24 cellular contexts compared by ENCODE assay signal in genomic region chr2:199278099-199278498, GRCh38.
DNase-seq lines count a peak whose midpoint lies in the region; TF ChIP-seq lines count a peak whose summit lies in the region.
"Had no signal": no experiment of that assay in that cellular context is flagged by ENCODE, and none has a peak within 500 bp of the region (broad histone marks: within the 10 kb centered on the region; RNA-seq: fewer than 3 reads in every experiment).

No MANE protein-coding gene starts in this region.

- H2AFZ ChIP-seq in PC-9 = no peak overlapping the region
- H2AFZ ChIP-seq in mammary epithelial cell (ENCODE audit: low read depth, low read length) = no peak overlapping the region

- H3K4me2 ChIP-seq in PC-9 (no peak overlapping the region), mammary epithelial cell (ENCODE audit: insufficient read depth, low read depth, low read length) (no peak overlapping the region)
- H3K4me2 ChIP-seq: BLaER1 had no signal

- DNase-seq in NCI-H2107 treated with DMSO at 0.1 percent for 48 hours (lab: John Stamatoyannopoulos, UW; ENCODE audit: unreplicated experiment) = peak; percentile 48
- DNase-seq in NCI-H2107 (lab: John Stamatoyannopoulos, UW) = no peak
- DNase-seq in PC-9 = peak; percentile 4 to 88
- peak; percentile 2 for DNase-seq in mammary epithelial cell
- peak; percentile 34 for DNase-seq in retinal pigment epithelial cell (ENCODE audit: low read depth)
- no peak for DNase-seq in NCI-H1105 treated with DMSO at 0.1 percent for 48 hours (lab: John Stamatoyannopoulos, UW)
- DNase-seq in middle frontal gyrus (ENCODE audit: extremely low spot score, low spot score) = no peak
- no peak for DNase-seq in DMS79 (lab: John Stamatoyannopoulos, UW)
- DNase-seq: 8988T; activated CD4-positive, alpha-beta T cell treated with anti-CD3 and anti-CD28 coated beads for 1 hour; activated naive CD8-positive, alpha-beta T cell treated with anti-CD3 and anti-CD28 coated beads, Interleukin-2, amount 10 ng/mL, durations not matched to agents 7 days and 5 days; caudate nucleus; dorsolateral prefrontal cortex; erythroblast; mesenchymal stem cell; natural killer cell; NCI-H1930; NCI-H526 treated with DMSO at 0.1 percent for 48 hours; posterior cingulate gyrus; stimulated activated CD4-positive, alpha-beta T cell treated with anti-CD3 and anti-CD28 coated beads, Interleukin-4, amount 100 ng/mL, for 24 hours had no signal

- H3K9me3 ChIP-seq in PC-9 (ENCODE audit: insufficient read depth, low read depth) (no peaks in the 10 kb centered on the region), mammary epithelial cell (replicated peaks; ENCODE audit: insufficient read depth, low read length) (no peaks in the 10 kb centered on the region)
- H3K9me3 ChIP-seq: BLaER1, gastroesophageal sphincter had no signal

- H3K79me2 ChIP-seq in PC-9 (ENCODE audit: low read depth) (no peaks in the 10 kb centered on the region), mammary epithelial cell (ENCODE audit: insufficient read depth, low read length) (no peaks in the 10 kb centered on the region)

- POLR2A ChIA-PET in PC-9 (lab: Charles Lee; ENCODE audit: unreplicated experiment) = no interaction called here

- H3K4me1 ChIP-seq in PC-9 (replicated peaks; ENCODE audit: insufficient read depth) (peaks cover 13% of the 10 kb centered on the region), mammary epithelial cell (ENCODE audit: insufficient read depth, low read length) (no peaks in the 10 kb centered on the region)
- H3K4me1 ChIP-seq: BLaER1, gastroesophageal sphincter had no signal

- intact Hi-C loops in PC-9 (cut with micrococcal nuclease; ENCODE audit: unreplicated experiment) = no loop called here
- intact Hi-C loops in mammary epithelial cell (cut with micrococcal nuclease) = no loop called here

- H4K20me1 ChIP-seq in PC-9 (ENCODE audit: insufficient read depth) = no peaks in the 10 kb centered on the region
- H4K20me1 ChIP-seq in mammary epithelial cell (ENCODE audit: insufficient read depth, low read length) = no peaks in the 10 kb centered on the region
- H4K20me1 ChIP-seq: BLaER1 had no signal

- H3K4me3 ChIP-seq in PC-9 (no peak overlapping the region), mammary epithelial cell (replicated peaks in 1 of 3; ENCODE audit: insufficient read depth in 1 of 3, low read depth in 2 of 3, low read length in 3 of 3) (no peak overlapping the region), retinal pigment epithelial cell (ENCODE audit: low read length) (no peak overlapping the region)
- H3K4me3 ChIP-seq: BLaER1, dorsolateral prefrontal cortex, gastroesophageal sphincter, SK-N-MC, skin epidermis had no signal

- H3K36me3 ChIP-seq in PC-9 (ENCODE audit: low read depth) = no peaks in the 10 kb centered on the region
- H3K36me3 ChIP-seq in mammary epithelial cell (ENCODE audit: insufficient read depth, low read length) = no peaks in the 10 kb centered on the region
- H3K36me3 ChIP-seq: BLaER1, gastroesophageal sphincter had no signal

- 64% methylated on average over 5 of the region's 5 CpGs for WGBS in mammary epithelial cell (ENCODE audit: low coverage, missing lambda C conversion rate)

- dilution Hi-C loops in mammary epithelial cell (cut with HindIII; ENCODE audit: low sequenced_read_pairs) = no loop called here

- no peaks in the 10 kb centered on the region for H3K27me3 ChIP-seq in PC-9 (ENCODE audit: insufficient read depth, low read depth)
- H3K27me3 ChIP-seq in mammary epithelial cell (ENCODE audit: insufficient read depth, low read length) = peaks cover 4% of the 10 kb centered on the region
- H3K27me3 ChIP-seq: BLaER1, dorsolateral prefrontal cortex, gastroesophageal sphincter had no signal

- no peaks in the 10 kb centered on the region for H3K9me2 ChIP-seq in PC-9 (ENCODE audit: insufficient read depth)

- BruUV-seq in PC-9 (replicated peaks; lab: Mats Ljungman, UMichigan) (no TSS peak), mammary epithelial cell (replicated peaks; lab: Mats Ljungman, UMichigan) (no TSS peak)

- TF ChIP-seq CTCF in PC-9 (conservative IDR thresholded peaks at IDR 0.05) (no peak), mammary epithelial cell (conservative IDR thresholded peaks at IDR 0.05 in 1 of 2, IDR thresholded peaks at IDR 0.05 in 1 of 2; ENCODE audit: extremely low read depth in 1 of 2, insufficient read depth in 1 of 2, low read depth in 1 of 2, low read length in 2 of 2) (no peak), retinal pigment epithelial cell (conservative IDR thresholded peaks at IDR 0.05; ENCODE audit: low read depth, low read length) (no peak)

- CTCF ChIA-PET in PC-9 (lab: Charles Lee) = no interaction called here
- CTCF ChIA-PET in mammary epithelial cell (lab: Charles Lee; ENCODE audit: low non-redundant PET) = no interaction called here

- H3F3A ChIP-seq in PC-9 (ENCODE audit: insufficient read depth, low read depth) = peaks cover 4% of the 10 kb centered on the region; the same call in 1 of the 2 replicates

- H3K9ac ChIP-seq in mammary epithelial cell (ENCODE audit: insufficient read depth, low read length) = no peak overlapping the region
- H3K9ac ChIP-seq: BLaER1 had no signal

- in situ Hi-C loops in mammary epithelial cell (cut with MboI; ENCODE audit: low sequenced_read_pairs in 2 of 2) = no loop called here

- H3K27ac ChIP-seq in PC-9 = no peak overlapping the region
- H3K27ac ChIP-seq in mammary epithelial cell (ENCODE audit: insufficient read depth, low read depth, low read length) = no peak overlapping the region
- H3K27ac ChIP-seq: BLaER1, dorsolateral prefrontal cortex, gastroesophageal sphincter, SK-N-MC, skin epidermis had no signal

Comparison
In these comparisons a context has a peak if more than half of its experiments do, and no peak if none do; other contexts are left out.
1. DNase-seq: peak in NCI-H2107 treated with DMSO at 0.1 percent for 48 hours (single experiment), PC-9 (2 of 2), mammary epithelial cell (single experiment) and retinal pigment epithelial cell (single experiment); none in NCI-H2107 (single experiment), NCI-H1105 treated with DMSO at 0.1 percent for 48 hours (single experiment), middle frontal gyrus (single experiment) and DMS79 (single experiment).